1 cellular context compared by ENCODE assay signal in genomic region chr5:140639093-140639821, GRCh38.
TF ChIP-seq lines count a peak whose summit lies in the region.

Gene TMCO6, plus strand, starts transcription at chr5:140639451. Its CDS starts 77 bp downstream, at chr5:140639528.

TF ChIP-seq in K562, 482 proteins besides CTCF, POLR2A, EP300 and RAD21 (continued from another document and continues in another):
- TF ChIP-seq HNRNPUL1 (IDR thresholded peaks at IDR 0.05; ENCODE audit: low read length) (no peak), ZNF263 (CRISPR knock-in tag; IDR thresholded peaks at IDR 0.05; ENCODE audit: borderline replicate concordance) (no peak), ZNF282 (CRISPR knock-in tag; IDR thresholded peaks at IDR 0.05) (peak; percentile 69; the same call in 1 of the 2 replicates), NCOR1 (IDR thresholded peaks at IDR 0.05) (peak; percentile 90), ATF2 (CRISPR knock-in tag; IDR thresholded peaks at IDR 0.05) (no peak), FOXP1 (CRISPR knock-in tag; IDR thresholded peaks at IDR 0.05) (peak; percentile 66), ZNF75A (CRISPR knock-in tag; IDR thresholded peaks at IDR 0.05) (no peak), MECOM (CRISPR knock-in tag; IDR thresholded peaks at IDR 0.05) (no peak), SP1 (CRISPR knock-in tag; IDR thresholded peaks at IDR 0.05) (peak; percentile 74; the same call in 1 of the 2 replicates), SMARCE1 (IDR thresholded peaks at IDR 0.05) (no peak), ZNF609 (CRISPR knock-in tag; IDR thresholded peaks at IDR 0.05; ENCODE audit: borderline replicate concordance) (no peak), ZNF274 (IDR thresholded peaks at IDR 0.05; ENCODE audit: borderline replicate concordance, low read depth, low read length) (no peak), CCAR2 (IDR thresholded peaks at IDR 0.05; ENCODE audit: low read depth, low read length) (no peak), TEAD2 (tag; IDR thresholded peaks at IDR 0.05) (no peak), TCF7L2 (IDR thresholded peaks at IDR 0.05; ENCODE audit: low read depth, low read length) (no peak), SIX5 (IDR thresholded peaks at IDR 0.05; ENCODE audit: borderline replicate concordance in 1 of 2, insufficient read depth in 1 of 2, low read depth in 1 of 2, low read length in 2 of 2) (no peak), FOXK2 (conservative IDR thresholded peaks at IDR 0.05 in 1 of 2, IDR thresholded peaks at IDR 0.05 in 1 of 2; ENCODE audit: low read depth in 2 of 2) (peak; percentile 62 to 71; a peak in 3 of 4 replicates), TRIM25 (IDR thresholded peaks at IDR 0.05; ENCODE audit: borderline replicate concordance) (no peak), MCM7 (IDR thresholded peaks at IDR 0.05) (no peak), ZNF12 (CRISPR knock-in tag; IDR thresholded peaks at IDR 0.05) (no peak), MCM5 (IDR thresholded peaks at IDR 0.05; ENCODE audit: low read depth) (no peak), ZNF146 (CRISPR knock-in tag; IDR thresholded peaks at IDR 0.05; ENCODE audit: unreplicated experiment) (no peak), HMGXB4 (CRISPR knock-in tag; IDR thresholded peaks at IDR 0.05) (no peak), ZNF695 (CRISPR knock-in tag; IDR thresholded peaks at IDR 0.05) (no peak), CHAMP1 (IDR thresholded peaks at IDR 0.05) (no peak), ZBTB49 (CRISPR knock-in tag; IDR thresholded peaks at IDR 0.05; ENCODE audit: borderline replicate concordance) (no peak), ZNF407 (IDR thresholded peaks at IDR 0.05; ENCODE audit: low read depth) (no peak)
